Comparison of ENCODE assay signal across 7 cellular contexts in the genomic region with DNA sequence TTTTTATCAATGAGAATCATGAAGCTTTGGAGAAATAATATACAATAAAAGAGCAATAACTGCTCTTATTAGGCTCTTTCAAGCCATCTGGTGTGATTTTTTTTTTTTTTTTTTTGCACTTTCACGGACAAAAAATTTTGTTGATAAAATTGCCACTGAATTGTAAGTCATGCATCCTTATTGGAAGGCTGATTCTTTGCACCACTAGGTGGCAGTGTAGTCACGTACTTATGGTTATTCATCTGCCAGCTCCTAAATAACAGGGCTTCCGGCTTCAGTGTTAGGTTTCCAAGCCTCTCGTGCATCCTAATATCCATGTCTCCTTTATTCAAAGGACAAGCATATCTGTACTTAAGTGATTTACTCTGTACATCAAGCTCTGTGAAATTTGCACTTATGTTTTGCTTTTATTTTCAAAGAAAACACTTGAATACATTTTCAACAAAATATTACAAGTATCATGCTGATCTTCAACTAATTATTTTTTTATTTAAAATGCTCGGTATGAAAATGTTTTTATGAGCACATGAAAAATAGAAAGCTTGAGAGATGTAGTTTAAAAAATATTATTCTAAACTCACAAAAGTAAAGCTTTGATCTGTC.
DNase-seq lines count a peak whose midpoint lies in the region; ATAC-seq, FAIRE-seq and TF ChIP-seq lines count a peak whose summit lies in the region.

No MANE protein-coding gene starts in this region.

- no peak overlapping the region for H2BK120ac ChIP-seq in trophoblast cell (ENCODE audit: insufficient read depth, low read length, poor library complexity)

- WGBS in trophoblast cell (ENCODE audit: extremely low coverage, insufficient coverage, insufficient read length): no CpG with 5 or more reads among the region's 5 CpGs

- no peak overlapping the region for H3K9ac ChIP-seq in trophoblast cell (ENCODE audit: low read length)

- no peak overlapping the region for H3K4me2 ChIP-seq in trophoblast cell (ENCODE audit: low read length)

- H3K4me1 ChIP-seq in trophoblast cell (ENCODE audit: control insufficient read depth in 1 of 2, insufficient read depth in 2 of 2, low read length in 2 of 2): no peaks in the 10 kb centered on the region

- no peak overlapping the region for H3K27ac ChIP-seq in trophoblast cell (ENCODE audit: low read depth, low read length)

- TF ChIP-seq CTCF in GM10248 (IDR thresholded peaks at IDR 0.05; ENCODE audit: control extremely low read depth, extremely low read depth, low read depth, missing control alignments): peak; percentile 80

- no peaks in the 10 kb centered on the region for H3K79me2 ChIP-seq in trophoblast cell (ENCODE audit: control insufficient read depth, insufficient read depth, low read length, poor library complexity)

- H2BK12ac ChIP-seq in trophoblast cell (ENCODE audit: low read length): no peak overlapping the region

- H3K27ac Mint-ChIP-seq in activated T-cell treated with anti-CD3 and anti-CD28 coated beads, Interleukin-2, amount 50 U/mL, for 72 hours: no peak overlapping the region

- H3K4me3 ChIP-seq in trophoblast cell (ENCODE audit: low read depth, low read length): no peak overlapping the region

- no peak overlapping the region for H2AFZ ChIP-seq in trophoblast cell (ENCODE audit: insufficient read depth, low read length, poor library complexity)

- CTCF ChIA-PET in GM10248 (lab: Yijun Ruan, JAX): interaction anchor here (0.5 to 5.0 kb wide), 26 partner anchors 10 to 864 kb away, joined by 3 to 48 read pairs (median 4); no protein-coding TSS in a partner anchor

- H3K14ac ChIP-seq in trophoblast cell (ENCODE audit: low read length): no peak overlapping the region

- FAIRE-seq in frontal cortex (lab: Jason Lieb, UNC): peak; percentile 66

- no peaks in the 10 kb centered on the region for H3K9me3 Mint-ChIP-seq in activated T-cell treated with anti-CD3 and anti-CD28 coated beads, Interleukin-2, amount 50 U/mL, for 72 hours

- H3K79me1 ChIP-seq in trophoblast cell (ENCODE audit: low read length): no peaks in the 10 kb centered on the region

- H2BK5ac ChIP-seq in trophoblast cell (ENCODE audit: low read depth, low read length, poor library complexity): no peak overlapping the region

- no peak overlapping the region for H4K8ac ChIP-seq in trophoblast cell (ENCODE audit: low read depth, low read length)

- no peaks in the 10 kb centered on the region for H3K36me3 ChIP-seq in trophoblast cell (ENCODE audit: control insufficient read depth in 1 of 2, insufficient read depth in 2 of 2, low read length in 2 of 2)

- H3K18ac ChIP-seq in trophoblast cell (ENCODE audit: low read length): no peak overlapping the region

- H3K23ac ChIP-seq in trophoblast cell (ENCODE audit: low read length): no peak overlapping the region

- no peak overlapping the region for H4K12ac ChIP-seq in trophoblast cell (ENCODE audit: low read depth, low read length)

- no peaks in the 10 kb centered on the region for H3K27me3 ChIP-seq in trophoblast cell (ENCODE audit: insufficient read depth, low read length)

- peak; percentile 90 for ATAC-seq in GM21717 (IDR thresholded peaks at IDR 0.05; ENCODE audit: unreplicated experiment)
- ATAC-seq in activated T-cell treated with anti-CD3 and anti-CD28 coated beads, Interleukin-2, amount 50 U/mL, for 72 hours (replicated peaks in 1 of 2): peak in 1 of 2 donors; percentile 42

- peaks cover 6% of the 10 kb centered on the region for H3K27me3 Mint-ChIP-seq in activated T-cell treated with anti-CD3 and anti-CD28 coated beads, Interleukin-2, amount 50 U/mL, for 72 hours (ENCODE audit: low read depth)

- no peaks in the 10 kb centered on the region for H3K4me1 Mint-ChIP-seq in activated T-cell treated with anti-CD3 and anti-CD28 coated beads, Interleukin-2, amount 50 U/mL, for 72 hours (ENCODE audit: low read depth)

- no peak overlapping the region for H3K4ac ChIP-seq in trophoblast cell (ENCODE audit: low read depth, low read length)

- H3K9me3 ChIP-seq in trophoblast cell (ENCODE audit: insufficient read depth, low read depth, low read length): no peaks in the 10 kb centered on the region

- POLR2A ChIA-PET in GM10248 (lab: Yijun Ruan, JAX): no interaction called here

- peak; percentile 42 for DNase-seq in GM10248 (ENCODE audit: extremely low spot score)
- DNase-seq in HuH-7 (ENCODE audit: low spot score): peak; percentile 2
- DNase-seq in NOMO-1 treated with DMSO at 0.1 percent for 48 hours (lab: John Stamatoyannopoulos, UW; ENCODE audit: unreplicated experiment): peak; percentile 55
- DNase-seq in activated T-cell treated with anti-CD3 and anti-CD28 coated beads, Interleukin-2, amount 50 U/mL, for 72 hours: peak; percentile 57 to 61
- DNase-seq in frontal cortex (ENCODE audit: low spot score in 2 of 2): peak; percentile 17 to 33
- peak; percentile 74 to 95 for DNase-seq in trophoblast cell

- no peak overlapping the region for H4K91ac ChIP-seq in trophoblast cell (ENCODE audit: low read depth, low read length)

- no peaks in the 10 kb centered on the region for H3K36me3 Mint-ChIP-seq in activated T-cell treated with anti-CD3 and anti-CD28 coated beads, Interleukin-2, amount 50 U/mL, for 72 hours (ENCODE audit: insufficient read depth in 2 of 2)

- no peak overlapping the region for H3K4me3 Mint-ChIP-seq in activated T-cell treated with anti-CD3 and anti-CD28 coated beads, Interleukin-2, amount 50 U/mL, for 72 hours

- no peak overlapping the region for H2AK5ac ChIP-seq in trophoblast cell (ENCODE audit: low read length)

Comparison
In these comparisons a context has a peak if more than half of its experiments do, and no peak if none do; other contexts are left out.
1. DNase-seq: peak in every context shown above with its lines; median percentile 84 in trophoblast cell; 59 in activated T-cell treated with anti-CD3 and anti-CD28 coated beads, Interleukin-2, amount 50 U/mL, for 72 hours; 55 in NOMO-1 treated with DMSO at 0.1 percent for 48 hours; 42 in GM10248; 25 in frontal cortex; 2 in HuH-7.